ENCODE assay signal across 29 cellular contexts in genomic region chr20:11692567-11692966, GRCh38.
"Had no signal": no experiment of that assay in that cellular context is flagged by ENCODE, and none has a peak within 500 bp of the region (broad histone marks: within the 10 kb centered on the region; RNA-seq: fewer than 3 reads in every experiment).

No MANE protein-coding gene starts in this region.

- H3K4me1 Mint-ChIP-seq: naive thymus-derived CD8-positive, alpha-beta T cell; neural progenitor cell; stimulated activated effector memory CD8-positive, alpha-beta T cell treated with anti-CD3 and anti-CD28 coated beads, Interleukin-12 subunit alpha, Interleukin-12 subunit beta, amount 100 ng/mL, for 72 hours; stimulated activated naive B cell treated with anti-CD40 and anti-IgM and Interleukin-4, amounts not matched to agents 10 μg/mL and 1 μg/mL and 100 μg/mL, for 72 hours had no signal

- H3K9me3 Mint-ChIP-seq: neural progenitor cell had no signal

- DNase-seq: naive thymus-derived CD8-positive, alpha-beta T cell; occipital lobe; ovary; posterior cingulate gyrus; psoas muscle; right cardiac atrium; right lobe of liver; sigmoid colon; small intestine; stimulated activated CD4-positive, alpha-beta T cell treated with anti-CD3 and anti-CD28 coated beads, Interleukin-15, amount 100 ng/mL, for 24 hours; stimulated activated CD4-positive, alpha-beta T cell treated with anti-CD3 and anti-CD28 coated beads, Interleukin-2, amount 100 ng/mL, for 24 hours; stimulated activated CD4-positive, alpha-beta T cell treated with anti-CD3 and anti-CD28 coated beads, Interleukin-2, amount 100 ng/mL, for 48 hours; stimulated activated CD4-positive, alpha-beta T cell treated with anti-CD3 and anti-CD28 coated beads, Interleukin-4, amount 100 ng/mL, for 24 hours; stimulated activated naive B cell treated with anti-CD40 and anti-IgM and Interleukin-4, amounts not matched to agents 10 μg/mL and 1 μg/mL and 100 μg/mL, for 72 hours; stimulated activated naive CD4-positive, alpha-beta T cell treated with Interleukin-2 at 50 U/mL for 16 hours; stomach; thyroid gland; trophoblast cell; upper lobe of left lung had no signal

- H3K9ac ChIP-seq: neural progenitor cell, parathyroid adenoma had no signal

- H3K4me3 ChIP-seq: neural progenitor cell, ovary, psoas muscle, right lobe of liver, sigmoid colon, stomach, thoracic aorta, thyroid gland, tibial nerve, upper lobe of left lung, vagina had no signal

- H3K27ac ChIP-seq: neural progenitor cell, ovary, parathyroid adenoma, psoas muscle, right lobe of liver, sigmoid colon, stomach, thoracic aorta, thyroid gland, tibial nerve, upper lobe of left lung, vagina had no signal

- H3K9me3 ChIP-seq: ovary, psoas muscle, right lobe of liver, thyroid gland, vagina had no signal

- FAIRE-seq: small intestine, urothelium cell line had no signal

- H3K27ac Mint-ChIP-seq: naive thymus-derived CD8-positive, alpha-beta T cell; natural killer cell treated with Interleukin-12 subunit alpha and Interleukin-12 subunit beta and Interleukin-15 and Interleukin-18, amount 100 ng/mL, for 72 hours; neural progenitor cell; progenitor cell of endocrine pancreas; stimulated activated effector memory CD8-positive, alpha-beta T cell treated with anti-CD3 and anti-CD28 coated beads, Interleukin-12 subunit alpha, Interleukin-12 subunit beta, amount 100 ng/mL, for 72 hours; stimulated activated naive B cell treated with anti-CD40 and anti-IgM and Interleukin-4, amounts not matched to agents 10 μg/mL and 1 μg/mL and 100 μg/mL, for 72 hours; stimulated activated naive CD8-positive, alpha-beta T cell treated with anti-CD3 and anti-CD28 coated beads, Interleukin-15, Interleukin-2, amounts not matched to agents 100 ng/mL and 50 ng/mL, for 24 hours had no signal

- H3K36me3 Mint-ChIP-seq: naive thymus-derived CD8-positive, alpha-beta T cell; natural killer cell treated with Interleukin-12 subunit alpha and Interleukin-12 subunit beta and Interleukin-15 and Interleukin-18, amount 100 ng/mL, for 72 hours; neural progenitor cell; stimulated activated effector memory CD8-positive, alpha-beta T cell treated with anti-CD3 and anti-CD28 coated beads, Interleukin-12 subunit alpha, Interleukin-12 subunit beta, amount 100 ng/mL, for 72 hours; stimulated activated naive B cell treated with anti-CD40 and anti-IgM and Interleukin-4, amounts not matched to agents 10 μg/mL and 1 μg/mL and 100 μg/mL, for 72 hours had no signal

- H3K79me2 ChIP-seq: parathyroid adenoma had no signal

- H3K27me3 Mint-ChIP-seq: natural killer cell treated with Interleukin-12 subunit alpha and Interleukin-12 subunit beta and Interleukin-15 and Interleukin-18, amount 100 ng/mL, for 72 hours had no signal

- H3K36me3 ChIP-seq: neural progenitor cell, ovary, right lobe of liver, sigmoid colon, stomach, thoracic aorta, thyroid gland, tibial nerve, upper lobe of left lung, vagina had no signal

- H3K27me3 ChIP-seq: ovary, right lobe of liver, sigmoid colon, stomach, thyroid gland, tibial nerve, upper lobe of left lung, vagina had no signal

- H2AFZ ChIP-seq: neural progenitor cell, parathyroid adenoma had no signal

- H3K4me1 ChIP-seq: neural progenitor cell, parathyroid adenoma, psoas muscle, right lobe of liver, sigmoid colon, tibial nerve, upper lobe of left lung had no signal

- H3K4me2 ChIP-seq: neural progenitor cell had no signal

- H3K4me3 Mint-ChIP-seq: naive thymus-derived CD8-positive, alpha-beta T cell; natural killer cell treated with Interleukin-12 subunit alpha and Interleukin-12 subunit beta and Interleukin-15 and Interleukin-18, amount 100 ng/mL, for 72 hours; neural progenitor cell; stimulated activated effector memory CD8-positive, alpha-beta T cell treated with anti-CD3 and anti-CD28 coated beads, Interleukin-12 subunit alpha, Interleukin-12 subunit beta, amount 100 ng/mL, for 72 hours; stimulated activated naive B cell treated with anti-CD40 and anti-IgM and Interleukin-4, amounts not matched to agents 10 μg/mL and 1 μg/mL and 100 μg/mL, for 72 hours; stimulated activated naive CD8-positive, alpha-beta T cell treated with anti-CD3 and anti-CD28 coated beads, Interleukin-15, Interleukin-2, amounts not matched to agents 100 ng/mL and 50 ng/mL, for 24 hours had no signal
